In the genomic region with DNA sequence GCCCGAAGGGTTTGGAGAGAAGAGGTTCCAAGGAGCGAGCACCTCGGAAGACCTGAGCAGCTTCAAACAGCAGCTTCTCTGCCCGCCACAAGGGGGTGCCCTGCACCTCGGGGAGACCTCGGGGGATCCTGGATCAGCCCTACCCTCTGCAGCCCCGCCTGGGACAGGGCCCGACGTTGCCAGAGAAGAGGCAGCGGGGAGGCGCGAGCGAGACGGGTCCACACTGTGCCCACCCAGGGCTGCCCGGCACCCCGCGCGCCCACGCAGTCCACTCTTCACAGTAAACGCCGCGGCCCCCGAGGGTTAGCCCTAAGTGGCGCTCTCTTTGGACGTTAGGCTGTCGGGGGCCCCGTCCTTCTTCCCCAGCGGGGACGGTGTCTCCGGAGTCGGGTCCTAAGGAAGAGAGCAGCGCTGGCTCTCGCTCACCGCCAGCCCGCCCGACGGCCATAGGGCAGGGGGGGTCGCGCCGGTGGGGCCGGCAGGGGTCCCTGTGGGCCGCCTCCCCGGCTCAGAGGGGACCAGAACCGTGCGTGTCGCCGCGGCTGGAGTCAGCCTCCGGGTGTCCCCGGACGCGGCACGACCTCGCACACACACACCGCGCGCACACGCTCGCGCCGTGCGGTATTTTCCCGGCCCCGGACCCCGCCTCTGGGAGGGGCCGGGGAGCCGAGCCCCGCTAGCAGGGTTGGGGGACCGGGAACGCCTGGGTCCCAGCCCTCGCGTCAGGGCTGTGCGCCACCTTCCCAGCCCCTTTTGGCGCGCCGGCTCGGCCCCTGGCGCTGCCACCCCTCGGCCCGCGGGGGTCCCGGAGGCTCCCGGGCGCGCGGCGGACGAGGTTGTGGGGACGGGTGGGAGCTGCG, we compare ENCODE assay signal across 8 cellular contexts. TPM values are rescaled to one million over a fixed set of nuclear protein-coding genes. Genes with fewer than 3 reads are reported as not detected.
DNase-seq lines count a peak whose midpoint lies in the region; ATAC-seq, FAIRE-seq and TF ChIP-seq lines count a peak whose summit lies in the region.

No MANE protein-coding gene starts in this region.

- TF ChIP-seq CTCF in GM10266 (IDR thresholded peaks at IDR 0.05; ENCODE audit: control insufficient read depth, insufficient read depth, low read depth, missing control alignments): peak; percentile 89
- TF ChIP-seq CTCF in osteocyte (IDR thresholded peaks at IDR 0.05): peak; percentile 71
- peak; percentile 60 to 86 (median 76) for TF ChIP-seq CTCF in tibial nerve (IDR thresholded peaks at IDR 0.05)

- peak; percentile 26 for FAIRE-seq in HTR-8/SVneo (lab: Jason Lieb, UNC)
- no peak for FAIRE-seq in frontal cortex (lab: Jason Lieb, UNC)

- H3K27me3 ChIP-seq in tibial nerve: peaks cover 0 to 94% of the 10 kb centered on the region in 2 donors

- H3K4me1 ChIP-seq in tibial nerve: peaks cover 0 to 31% (median 11%) of the 10 kb centered on the region in 4 donors

- H3K27ac Mint-ChIP-seq in osteocyte (ENCODE audit: unreplicated experiment): no peak overlapping the region

- no peak for ATAC-seq in GM21526 (IDR thresholded peaks at IDR 0.05; ENCODE audit: low FRiP score, unreplicated experiment)

- H3K36me3 Mint-ChIP-seq in osteocyte (ENCODE audit: unreplicated experiment): no peaks in the 10 kb centered on the region

- H3K27ac ChIP-seq in tibial nerve: no peak overlapping the region

- H3K4me1 Mint-ChIP-seq in osteocyte (ENCODE audit: unreplicated experiment): peaks cover 3% of the 10 kb centered on the region

- H3K4me3 Mint-ChIP-seq in osteocyte (ENCODE audit: unreplicated experiment): no peak overlapping the region

- H3K9me3 ChIP-seq in tibial nerve: no peaks in the 10 kb centered on the region

- no peaks in the 10 kb centered on the region for H3K36me3 ChIP-seq in tibial nerve

- H3K4me3 ChIP-seq in tibial nerve: peak overlapping the region in 3 of 4 donors; percentile 29 to 63 (median 37)

- no peak for TF ChIP-seq EP300 in tibial nerve (IDR thresholded peaks at IDR 0.05)

- peak; percentile 96 for DNase-seq in GM10266 (ENCODE audit: extremely low spot score)
- DNase-seq in HTR-8/SVneo (ENCODE audit: insufficient read length, low spot score): peak; percentile 98
- DNase-seq in RKO (ENCODE audit: low spot score): peak; percentile 64
- peak; percentile 63 for DNase-seq in activated T-helper 9 cell treated with anti-CD3 and anti-CD28 coated beads, Interleukin-2, amount 50 U/mL, for 16 hours (ENCODE audit: low read depth)
- DNase-seq in frontal cortex (ENCODE audit: low spot score in 2 of 2): peak; percentile 76 to 77
- DNase-seq in osteocyte (ENCODE audit: extremely low spot score, unreplicated experiment): no peak
- no peak for DNase-seq in tibial nerve (ENCODE audit: low spot score in 2 of 2)

- no peaks in the 10 kb centered on the region for H3K9me3 Mint-ChIP-seq in osteocyte (ENCODE audit: unreplicated experiment)

- peaks cover 80% of the 10 kb centered on the region for H3K27me3 Mint-ChIP-seq in osteocyte (ENCODE audit: unreplicated experiment)

- TF ChIP-seq POLR2A in tibial nerve (IDR thresholded peaks at IDR 0.05): no peak

- WGBS in tibial nerve, 2 donors: 2% methylated on average over 42 to 52 of the region's 90 CpGs

RNA-seq across cellular contexts. Expression of gene CDH22, which starts 0.9 kb away (rescaled TPM):
- total RNA-seq in frontal cortex (2.0 TPM), osteocyte (not detected in 2 replicates), tibial nerve (1 to 10 TPM in 1 of 4 donors, under 1 TPM in 2, not detected in 1; 0.20 to 1.0 (median 0.60) TPM)

Comparison
In these comparisons a context has a peak if more than half of its experiments do, and no peak if none do; other contexts are left out.
1. DNase-seq: peak in GM10266 (single experiment), HTR-8/SVneo (single experiment), RKO (single experiment), activated T-helper 9 cell treated with anti-CD3 and anti-CD28 coated beads, Interleukin-2, amount 50 U/mL, for 16 hours (single experiment) and frontal cortex (2 of 2); none in osteocyte (single experiment) and tibial nerve (0 of 2).
2. Peak in every context shown above with its lines, with median percentiles within 50 percentile points of each other: CTCF ChIP-seq.